1 cellular context compared by ENCODE assay signal in genomic region chr19:44848036-44848804, GRCh38.
TF ChIP-seq lines count a peak whose summit lies in the region.

No MANE protein-coding gene starts in this region.

TF ChIP-seq in HepG2, 621 proteins besides CTCF, POLR2A, EP300 and RAD21:
- TF ChIP-seq RBM39 (IDR thresholded peaks at IDR 0.05; ENCODE audit: low read depth, low read length, poor library complexity, severe bottlenecking) (peak; percentile 47), ZNF232 (CRISPR knock-in tag; IDR thresholded peaks at IDR 0.05; ENCODE audit: borderline replicate concordance) (peak; percentile 62; the same call in 1 of the 2 replicates), ZNF768 (CRISPR knock-in tag; IDR thresholded peaks at IDR 0.05) (peak; percentile 78), HMGXB4 (CRISPR knock-in tag; IDR thresholded peaks at IDR 0.05; ENCODE audit: borderline replicate concordance in 1 of 2, low read depth in 1 of 2) (peak in 1 of 2 experiments; percentile 9; a peak in 1 of 4 replicates), TCF12 (IDR thresholded peaks at IDR 0.05) (no peak), TCF12 (CRISPR knock-in tag; IDR thresholded peaks at IDR 0.05) (peak; percentile 46; the same call in 1 of the 2 replicates), HIVEP1 (CRISPR knock-in tag; IDR thresholded peaks at IDR 0.05) (peak; percentile 16; the same call in 1 of the 2 replicates), IKZF5 (CRISPR knock-in tag; IDR thresholded peaks at IDR 0.05) (no peak), TFAP4 (IDR thresholded peaks at IDR 0.05; ENCODE audit: borderline replicate concordance, low read depth) (0 out of 2 replicates have a peak, but pooled peaks have one; percentile 0), ZNF558 (CRISPR knock-in tag; IDR thresholded peaks at IDR 0.05; ENCODE audit: borderline replicate concordance) (0 out of 2 replicates have a peak, but pooled peaks have one; percentile 16), NR2C2 (CRISPR knock-in tag; IDR thresholded peaks at IDR 0.05; ENCODE audit: borderline replicate concordance) (peak; percentile 40; the same call in 1 of the 2 replicates), ZNF609 (CRISPR knock-in tag; IDR thresholded peaks at IDR 0.05; ENCODE audit: borderline replicate concordance) (0 out of 2 replicates have a peak, but pooled peaks have one; percentile 27), KLF16 (CRISPR knock-in tag; IDR thresholded peaks at IDR 0.05) (no peak), ZNF543 (CRISPR knock-in tag; IDR thresholded peaks at IDR 0.05) (0 out of 2 replicates have a peak, but pooled peaks have one; percentile 26), ZNF121 (CRISPR knock-in tag; IDR thresholded peaks at IDR 0.05) (no peak), SNAI1 (CRISPR knock-in tag; IDR thresholded peaks at IDR 0.05; ENCODE audit: borderline replicate concordance) (0 out of 2 replicates have a peak, but pooled peaks have one; percentile 15), PCBP1 (IDR thresholded peaks at IDR 0.05; ENCODE audit: borderline replicate concordance, low read depth, low read length) (0 out of 2 replicates have a peak, but pooled peaks have one; percentile 61), ZNF687 (CRISPR knock-in tag; IDR thresholded peaks at IDR 0.05) (peak; percentile 35; the same call in 1 of the 2 replicates), ZBTB49 (CRISPR knock-in tag; IDR thresholded peaks at IDR 0.05; ENCODE audit: borderline replicate concordance) (no peak), ZGPAT (CRISPR knock-in tag; IDR thresholded peaks at IDR 0.05) (0 out of 2 replicates have a peak, but pooled peaks have one; percentile 3)
